1 cellular context compared by ENCODE assay signal in genomic region chr12:57590892-57591566, GRCh38.
A peak's percentile ranks its signal among the peaks of the same experiment; 100 is the strongest.
TF ChIP-seq lines count a peak whose summit lies in the region.

TSS of gene PIP4K2C (plus strand) at chr12:57591192. CDS start at chr12:57591290, 98 bp downstream.

TF ChIP-seq in WTC11, 78 proteins besides CTCF, POLR2A, EP300 and RAD21 (continued from another document):
- TF ChIP-seq E2F4 (CRISPR knock-in tag; IDR thresholded peaks at IDR 0.05; ENCODE audit: borderline replicate concordance, low read depth) (no peak), ZNF425 (CRISPR knock-in tag; conservative IDR thresholded peaks at IDR 0.05) (no peak), ATF6 (CRISPR knock-in tag; IDR thresholded peaks at IDR 0.05) (no peak), GTF2I (CRISPR knock-in tag; conservative IDR thresholded peaks at IDR 0.05) (no peak), EMX1 (CRISPR knock-in tag; IDR thresholded peaks at IDR 0.05) (no peak), MLX (CRISPR knock-in tag; IDR thresholded peaks at IDR 0.05) (no peak), FOXK1 (CRISPR knock-in tag; IDR thresholded peaks at IDR 0.05) (peak; percentile 75), ATF1 (CRISPR knock-in tag; IDR thresholded peaks at IDR 0.05) (no peak), ZNF219 (CRISPR knock-in tag; IDR thresholded peaks at IDR 0.05; ENCODE audit: borderline replicate concordance) (no peak), ZNF423 (CRISPR knock-in tag; IDR thresholded peaks at IDR 0.05) (no peak), CREB1 (CRISPR knock-in tag; IDR thresholded peaks at IDR 0.05) (no peak), ZNF512 (CRISPR knock-in tag; IDR thresholded peaks at IDR 0.05; ENCODE audit: borderline replicate concordance) (no peak), TEAD4 (CRISPR knock-in tag; IDR thresholded peaks at IDR 0.05) (no peak), HMGXB4 (CRISPR knock-in tag; IDR thresholded peaks at IDR 0.05) (peak; percentile 52; the same call in 1 of the 2 replicates), NR2C2 (CRISPR knock-in tag; IDR thresholded peaks at IDR 0.05) (no peak), PREB (CRISPR knock-in tag; IDR thresholded peaks at IDR 0.05; ENCODE audit: borderline replicate concordance) (no peak), ZNF263 (CRISPR knock-in tag; IDR thresholded peaks at IDR 0.05; ENCODE audit: low read depth) (no peak), PRRX2 (CRISPR knock-in tag; IDR thresholded peaks at IDR 0.05) (no peak), KAT7 (CRISPR knock-in tag; IDR thresholded peaks at IDR 0.05; ENCODE audit: borderline replicate concordance) (0 out of 2 replicates have a peak, but pooled peaks have one; percentile 62), IRF1 (CRISPR knock-in tag; IDR thresholded peaks at IDR 0.05) (0 out of 2 replicates have a peak, but pooled peaks have one; percentile 16), NFE2L1 (CRISPR knock-in tag; IDR thresholded peaks at IDR 0.05) (no peak), ZNF317 (CRISPR knock-in tag; IDR thresholded peaks at IDR 0.05; ENCODE audit: borderline replicate concordance, low read depth) (no peak), ARID4B (CRISPR knock-in tag; IDR thresholded peaks at IDR 0.05; ENCODE audit: borderline replicate concordance) (peak; percentile 75; the same call in 1 of the 2 replicates), ZSCAN18 (CRISPR knock-in tag; IDR thresholded peaks at IDR 0.05) (no peak), ZNF396 (CRISPR knock-in tag; IDR thresholded peaks at IDR 0.05; ENCODE audit: borderline replicate concordance) (no peak)
